Comparison of ENCODE assay signal across 8 cellular contexts in the genomic region with DNA sequence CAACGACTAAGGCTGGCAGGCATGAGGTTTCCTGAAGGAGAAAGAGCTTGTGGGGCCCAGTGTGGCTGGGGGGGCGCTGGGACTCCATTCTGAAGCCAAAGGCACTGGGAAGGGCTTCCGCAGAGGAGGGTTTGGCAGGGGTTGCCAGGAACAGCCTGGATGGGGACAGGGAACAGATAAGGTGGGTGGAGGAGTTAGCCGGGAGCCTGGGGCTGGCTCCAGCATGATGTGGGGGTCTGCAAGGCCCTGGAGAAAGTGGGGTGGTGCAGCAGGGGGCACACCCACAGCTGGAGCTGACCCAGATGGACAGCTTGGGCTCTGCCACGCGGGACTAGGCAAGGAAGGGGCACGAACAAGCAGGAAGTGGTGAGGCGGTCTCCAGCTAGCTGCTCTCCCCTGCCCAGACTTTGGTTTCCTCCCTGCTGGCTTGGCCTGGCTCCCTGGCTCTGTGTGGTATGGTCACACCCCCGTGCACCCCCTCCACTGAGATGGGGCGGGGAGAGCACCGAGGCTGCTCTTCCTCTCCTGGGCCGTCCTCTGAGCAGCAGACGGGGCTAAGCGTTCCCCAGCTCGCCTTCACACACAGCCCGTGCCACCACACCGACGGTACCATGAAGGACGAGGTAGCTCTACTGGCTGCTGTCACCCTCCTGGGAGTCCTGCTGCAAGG. TPM values are rescaled to one million over a fixed set of nuclear protein-coding genes. Genes with fewer than 3 reads are reported as not detected.
DNase-seq lines count a peak whose midpoint lies in the region; ATAC-seq lines count a peak whose summit lies in the region.

Gene LTC4S (plus strand): TSS at position 517 of the 670 bp plus-strand sequence. CDS start 95 bp downstream, at position 612.

- no peaks in the 10 kb centered on the region for H3K27me3 ChIP-seq in adipocyte (replicated peaks; ENCODE audit: control insufficient read depth, insufficient read depth, low read length)

- peaks cover 17% of the 10 kb centered on the region for H3K36me3 ChIP-seq in adipocyte (ENCODE audit: control insufficient read depth, insufficient read depth, low read length, severe bottlenecking)

- DNase-seq in EH (ENCODE audit: low read depth) (peak; percentile 81), NCI-H226 (peak; percentile 78), adipocyte (ENCODE audit: low read depth) (no peak), left ventricle myocardium superior (peak; percentile 91), retina (peak; percentile 29), NCI-H526 treated with DMSO at 0.1 percent for 48 hours (lab: John Stamatoyannopoulos, UW) (no peak), GM19238 (ENCODE audit: insufficient read length, low spot score) (no peak)

- peaks cover 14% of the 10 kb centered on the region for H3K4me1 ChIP-seq in adipocyte (ENCODE audit: control insufficient read depth, insufficient read depth, low read length)

- no peaks in the 10 kb centered on the region for H3K9me3 ChIP-seq in adipocyte (ENCODE audit: control insufficient read depth, low read length)

- peak; percentile 70 for ATAC-seq in left ventricle myocardium superior
- no peak for ATAC-seq in GM19351 (IDR thresholded peaks at IDR 0.05; ENCODE audit: unreplicated experiment)

- H3K4me3 ChIP-seq in adipocyte (ENCODE audit: low read length), result no peak within 1 kb of the TSS

- intact Hi-C loops in left ventricle myocardium superior (cut with micrococcal nuclease), result no loop called here

- peak within 1 kb of the TSS; percentile 54 for H3K9ac ChIP-seq in adipocyte (ENCODE audit: low read length)

RNA-seq across cellular contexts. Expression of gene LTC4S, which starts in this region (rescaled TPM):
- total RNA-seq in left ventricle myocardium superior, result 7.1 TPM

Comparison
In these comparisons a context has a peak if more than half of its experiments do, and no peak if none do; other contexts are left out.
1. DNase-seq: peak in EH (single experiment), NCI-H226 (single experiment), left ventricle myocardium superior (single experiment) and retina (single experiment); none in adipocyte (single experiment), NCI-H526 treated with DMSO at 0.1 percent for 48 hours (single experiment) and GM19238 (single experiment).